Comparison of ENCODE assay signal across 9 cellular contexts in the genomic region with DNA sequence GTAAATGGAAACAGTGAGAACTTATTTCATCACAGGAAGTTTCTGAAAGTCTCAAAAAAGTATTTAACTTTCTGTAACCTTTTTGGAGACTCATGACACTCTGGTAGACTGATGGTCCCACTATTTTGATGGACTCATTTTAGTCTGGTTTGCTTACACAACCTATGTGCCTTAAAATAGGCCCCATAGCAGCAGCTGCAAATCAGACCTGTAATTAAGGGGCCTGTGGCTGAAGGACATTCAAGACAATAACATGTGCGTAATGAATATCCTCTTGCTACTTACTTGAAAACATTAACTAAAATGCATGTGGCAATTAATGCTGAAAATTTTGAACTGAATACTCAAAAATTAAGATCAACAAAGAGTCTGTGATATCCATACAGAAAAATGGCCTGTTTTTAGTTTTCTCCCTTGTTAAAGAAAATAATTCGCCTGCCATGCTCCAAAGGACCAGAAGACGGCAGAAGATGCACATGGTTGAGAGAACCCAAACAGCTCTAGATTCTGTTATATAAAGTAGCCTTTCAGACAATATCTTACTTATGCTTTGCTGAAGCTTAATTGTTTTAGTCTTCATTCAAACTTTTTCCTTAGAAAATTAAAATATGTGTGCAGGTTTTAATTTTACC.
DNase-seq lines count a peak whose midpoint lies in the region; FAIRE-seq and TF ChIP-seq lines count a peak whose summit lies in the region.
"Had no signal": no experiment of that assay in that cellular context is flagged by ENCODE, and none has a peak within 500 bp of the region (broad histone marks: within the 10 kb centered on the region; RNA-seq: fewer than 3 reads in every experiment).

No MANE protein-coding gene starts in this region.

- no peak overlapping the region for H3K4me3 ChIP-seq in NB4 (ENCODE audit: low read depth, low read length)
- H3K4me3 ChIP-seq in transverse colon, result no peak overlapping the region
- H3K4me3 ChIP-seq: SJCRH30 had no signal

- peak; percentile 4 for DNase-seq in DMS53 treated with DMSO at 0.1 percent for 48 hours (lab: John Stamatoyannopoulos, UW; ENCODE audit: unreplicated experiment)
- peak; percentile 4 for DNase-seq in NB4 (ENCODE audit: low read depth)
- DNase-seq in dermis blood vessel endothelial cell, result peak; percentile 66
- peak; percentile 75 for DNase-seq in myocyte (ENCODE audit: low read depth)
- DNase-seq in transverse colon, result no peak
- DNase-seq in GM19239 (ENCODE audit: insufficient read length, low spot score), result no peak
- DNase-seq in NCI-H187 treated with DMSO at 0.1 percent for 48 hours (lab: John Stamatoyannopoulos, UW), result no peak
- DNase-seq in activated CD8-positive, alpha-beta memory T cell treated with anti-CD3 and anti-CD28 coated beads, Interleukin-2, amount 50 U/mL, for 48 hours, result no peak

- TF ChIP-seq CTCF in NB4 (IDR thresholded peaks at IDR 0.05; ENCODE audit: low read depth, low read length) (no peak), transverse colon (IDR thresholded peaks at IDR 0.05) (peak in 1 of 5 experiments; percentile 8)

- 70 to 73% methylated on average over 3 of the region's 3 CpGs for WGBS in transverse colon (ENCODE audit: low coverage in 1 of 2), 2 donors

- intact Hi-C loops in transverse colon (cut with DNase I; ENCODE audit: low total_unique reads), result no loop called here

- in situ Hi-C loops in transverse colon (cut with MboI; ENCODE audit: low pct_ligation_motif_present in 1 of 4, low pct_unique_long_range_greater_than_20kb in 1 of 4, low sequenced_read_pairs in 3 of 4), result no loop called here

- no peak for TF ChIP-seq EP300 in transverse colon (IDR thresholded peaks at IDR 0.05; ENCODE audit: low read depth)

- no peaks in the 10 kb centered on the region for H3K36me3 ChIP-seq in transverse colon
- H3K36me3 ChIP-seq: SJCRH30 had no signal

- no peaks in the 10 kb centered on the region for H3K4me1 ChIP-seq in transverse colon
- H3K4me1 ChIP-seq: SJCRH30 had no signal

- H3K9me3 ChIP-seq in transverse colon, result no peaks in the 10 kb centered on the region
- H3K9me3 ChIP-seq: SJCRH30 had no signal

- H3K27me3 ChIP-seq in transverse colon, result no peaks in the 10 kb centered on the region
- H3K27me3 ChIP-seq: SJCRH30 had no signal

- FAIRE-seq in GM19239 (lab: Jason Lieb, UNC), result no peak

- TF ChIP-seq POLR2A in NB4 (IDR thresholded peaks at IDR 0.05; ENCODE audit: extremely low read depth, insufficient read length) (no peak), transverse colon (IDR thresholded peaks at IDR 0.05) (no peak)

- H3K27ac ChIP-seq in transverse colon, result no peak overlapping the region
- H3K27ac ChIP-seq: SJCRH30 had no signal

Comparison
In these comparisons a context has a peak if more than half of its experiments do, and no peak if none do; other contexts are left out.
1. DNase-seq: peak in DMS53 treated with DMSO at 0.1 percent for 48 hours (single experiment), NB4 (single experiment), dermis blood vessel endothelial cell (single experiment) and myocyte (single experiment); none in transverse colon (single experiment), GM19239 (single experiment), NCI-H187 treated with DMSO at 0.1 percent for 48 hours (single experiment) and activated CD8-positive, alpha-beta memory T cell treated with anti-CD3 and anti-CD28 coated beads, Interleukin-2, amount 50 U/mL, for 48 hours (single experiment).